23 cellular contexts compared by ENCODE assay signal in the genomic region with DNA sequence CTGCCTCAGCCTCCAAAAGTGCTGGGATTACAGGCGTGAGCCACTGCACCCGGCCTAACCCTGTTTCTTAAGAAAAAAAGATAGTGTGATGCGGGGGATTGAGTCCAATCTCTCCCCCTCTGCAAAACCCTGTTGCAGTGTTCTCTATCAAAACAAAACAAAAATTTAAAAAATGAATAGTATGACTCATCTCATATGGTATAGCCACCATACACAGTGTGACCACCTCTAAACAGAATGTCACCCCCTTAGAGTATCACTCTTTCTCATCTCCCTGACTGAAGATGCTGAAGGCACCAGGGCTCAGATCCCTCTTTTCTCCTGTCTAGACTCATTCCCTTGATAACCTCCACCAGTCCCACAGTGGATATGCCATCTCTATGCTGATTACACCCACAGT. TPM values are rescaled to one million over a fixed set of nuclear protein-coding genes. Genes with fewer than 3 reads are reported as not detected.
DNase-seq lines count a peak whose midpoint lies in the region; ATAC-seq and TF ChIP-seq lines count a peak whose summit lies in the region.
"Had no signal": no experiment of that assay in that cellular context is flagged by ENCODE, and none has a peak within 500 bp of the region (broad histone marks: within the 10 kb centered on the region; RNA-seq: fewer than 3 reads in every experiment).

No MANE protein-coding gene starts in this region.

- H3K36me3 Mint-ChIP-seq in activated CD4-positive, alpha-beta T cell treated with anti-CD3 and anti-CD28 coated beads for 36 hours (ENCODE audit: low read depth), result no peaks in the 10 kb centered on the region
- H3K36me3 Mint-ChIP-seq in activated naive CD8-positive, alpha-beta T cell treated with anti-CD3 and anti-CD28 coated beads, Interleukin-2, amount 50 U/mL, for 24 hours (ENCODE audit: low read depth), result no peaks in the 10 kb centered on the region
- H3K36me3 Mint-ChIP-seq in activated naive CD8-positive, alpha-beta T cell treated with anti-CD3 and anti-CD28 coated beads for 36 hours, result no peaks in the 10 kb centered on the region
- H3K36me3 Mint-ChIP-seq in neural crest cell (ENCODE audit: low read depth), result no peaks in the 10 kb centered on the region

- no peaks in the 10 kb centered on the region for H3K4me1 ChIP-seq in foreskin keratinocyte

- intact Hi-C loops in activated CD4-positive, alpha-beta T cell treated with anti-CD3 and anti-CD28 coated beads for 36 hours (cut with DNase I, micrococcal nuclease), result no loop called here

- ATAC-seq in activated CD4-positive, alpha-beta T cell treated with anti-CD3 and anti-CD28 coated beads for 36 hours, result peak; percentile 58
- ATAC-seq in activated naive CD8-positive, alpha-beta T cell treated with anti-CD3 and anti-CD28 coated beads, Interleukin-2, amount 50 U/mL, for 24 hours, result peak; percentile 54
- ATAC-seq in HG03460 (IDR thresholded peaks at IDR 0.05; ENCODE audit: unreplicated experiment) (no peak), foreskin keratinocyte (no peak)

- CTCF ChIA-PET in activated CD4-positive, alpha-beta T cell treated with anti-CD3 and anti-CD28 coated beads for 36 hours (lab: Charles Lee), result no interaction called here

- H3K27me3 ChIP-seq in foreskin keratinocyte, result no peaks in the 10 kb centered on the region

- no peak overlapping the region for H3K27ac ChIP-seq in foreskin keratinocyte
- H3K27ac ChIP-seq: RWPE1 had no signal

- POLR2A ChIA-PET in activated CD4-positive, alpha-beta T cell treated with anti-CD3 and anti-CD28 coated beads for 36 hours (lab: Charles Lee), result no interaction called here

- H3K9me3 Mint-ChIP-seq in activated CD4-positive, alpha-beta T cell treated with anti-CD3 and anti-CD28 coated beads for 36 hours (ENCODE audit: low read depth), result no peaks in the 10 kb centered on the region
- no peaks in the 10 kb centered on the region for H3K9me3 Mint-ChIP-seq in activated naive CD8-positive, alpha-beta T cell treated with anti-CD3 and anti-CD28 coated beads, Interleukin-2, amount 50 U/mL, for 24 hours
- no peaks in the 10 kb centered on the region for H3K9me3 Mint-ChIP-seq in activated naive CD8-positive, alpha-beta T cell treated with anti-CD3 and anti-CD28 coated beads for 36 hours
- no peaks in the 10 kb centered on the region for H3K9me3 Mint-ChIP-seq in neural crest cell

- H3K4me1 Mint-ChIP-seq in activated CD4-positive, alpha-beta T cell treated with anti-CD3 and anti-CD28 coated beads for 36 hours, result no peaks in the 10 kb centered on the region
- no peaks in the 10 kb centered on the region for H3K4me1 Mint-ChIP-seq in activated naive CD8-positive, alpha-beta T cell treated with anti-CD3 and anti-CD28 coated beads, Interleukin-2, amount 50 U/mL, for 24 hours
- H3K4me1 Mint-ChIP-seq in activated naive CD8-positive, alpha-beta T cell treated with anti-CD3 and anti-CD28 coated beads for 36 hours, result peaks cover 4% of the 10 kb centered on the region
- H3K4me1 Mint-ChIP-seq in neural crest cell, result peaks cover 1% of the 10 kb centered on the region
- H3K4me1 Mint-ChIP-seq: B cell had no signal

- TF ChIP-seq CTCF in neural crest cell (conservative IDR thresholded peaks at IDR 0.05) (no peak), foreskin keratinocyte (conservative IDR thresholded peaks at IDR 0.05) (no peak)

- DNase-seq in activated CD4-positive, alpha-beta T cell treated with anti-CD3 and anti-CD28 coated beads for 36 hours, result no peak
- DNase-seq in activated CD4-positive, alpha-beta T cell treated with anti-CD3 and anti-CD28 coated beads for 48 hours, result no peak
- no peak for DNase-seq in activated naive CD8-positive, alpha-beta T cell treated with anti-CD3 and anti-CD28 coated beads, Interleukin-2, amount 50 U/mL, for 24 hours
- DNase-seq in activated naive CD8-positive, alpha-beta T cell treated with anti-CD3 and anti-CD28 coated beads for 36 hours, result no peak
- DNase-seq in neural crest cell (ENCODE audit: low read depth, low spot score) (no peak), foreskin keratinocyte (no peak)
- DNase-seq: GF-D8; GOT3; HCEC 1CT; Karpas-422; MV-4-11; NCI-H1105 treated with DMSO at 0.1 percent for 48 hours; NCI-H2081; NCI-H2171; NCI-H345; NCI-H524; NCI-H774; NK-92 treated with Interleukin-12 subunit alpha and Interleukin-12 subunit beta, amount 100 ng/mL, for 24 hours; SIG-M5 had no signal

- peaks cover under 1% of the 10 kb centered on the region for H3K27me3 Mint-ChIP-seq in activated CD4-positive, alpha-beta T cell treated with anti-CD3 and anti-CD28 coated beads for 36 hours
- H3K27me3 Mint-ChIP-seq in activated naive CD8-positive, alpha-beta T cell treated with anti-CD3 and anti-CD28 coated beads, Interleukin-2, amount 50 U/mL, for 24 hours, result no peaks in the 10 kb centered on the region
- no peaks in the 10 kb centered on the region for H3K27me3 Mint-ChIP-seq in activated naive CD8-positive, alpha-beta T cell treated with anti-CD3 and anti-CD28 coated beads for 36 hours
- H3K27me3 Mint-ChIP-seq in neural crest cell (ENCODE audit: low read depth), result no peaks in the 10 kb centered on the region

- no peak overlapping the region for H3K4me3 Mint-ChIP-seq in activated CD4-positive, alpha-beta T cell treated with anti-CD3 and anti-CD28 coated beads for 36 hours
- H3K4me3 Mint-ChIP-seq in activated naive CD8-positive, alpha-beta T cell treated with anti-CD3 and anti-CD28 coated beads, Interleukin-2, amount 50 U/mL, for 24 hours, result no peak overlapping the region
- H3K4me3 Mint-ChIP-seq in activated naive CD8-positive, alpha-beta T cell treated with anti-CD3 and anti-CD28 coated beads for 36 hours, result no peak overlapping the region
- peak overlapping the region; percentile 19 for H3K4me3 Mint-ChIP-seq in neural crest cell
- H3K4me3 Mint-ChIP-seq: B cell had no signal

- no peak overlapping the region for H3K27ac Mint-ChIP-seq in activated CD4-positive, alpha-beta T cell treated with anti-CD3 and anti-CD28 coated beads for 36 hours
- H3K27ac Mint-ChIP-seq in activated naive CD8-positive, alpha-beta T cell treated with anti-CD3 and anti-CD28 coated beads, Interleukin-2, amount 50 U/mL, for 24 hours, result no peak overlapping the region
- H3K27ac Mint-ChIP-seq in activated naive CD8-positive, alpha-beta T cell treated with anti-CD3 and anti-CD28 coated beads for 36 hours, result no peak overlapping the region
- no peak overlapping the region for H3K27ac Mint-ChIP-seq in neural crest cell (ENCODE audit: unreplicated experiment)
- H3K27ac Mint-ChIP-seq: B cell, CD14-positive monocyte had no signal

RNA-seq across cellular contexts. Expression of gene ERF, which starts 6.8 kb away (rescaled TPM):
- total RNA-seq in activated CD4-positive, alpha-beta T cell treated with anti-CD3 and anti-CD28 coated beads for 36 hours, result 10 to 100 TPM; 65.5 to 66.4 TPM
- total RNA-seq in activated naive CD8-positive, alpha-beta T cell treated with anti-CD3 and anti-CD28 coated beads for 36 hours, result 10 to 100 TPM; 62.9 to 66.0 TPM
- total RNA-seq in neural crest cell, result 102 and 105 TPM in 2 replicates
- total RNA-seq in foreskin keratinocyte, result 83.9 and 91.9 TPM in 2 replicates
- 87.6 and 96.7 TPM in 2 replicates for polyA plus RNA-seq in foreskin keratinocyte

RNA-seq across cellular contexts. Expression of gene CIC, which starts 7.3 kb away (rescaled TPM):
- total RNA-seq in activated CD4-positive, alpha-beta T cell treated with anti-CD3 and anti-CD28 coated beads for 36 hours, result 10 to 100 TPM; 62.8 to 66.3 TPM
- total RNA-seq in activated naive CD8-positive, alpha-beta T cell treated with anti-CD3 and anti-CD28 coated beads for 36 hours, result 10 to 100 TPM; 43.8 to 50.4 TPM
- 91.6 and 93.4 TPM in 2 replicates for total RNA-seq in neural crest cell
- 37.4 and 40.7 TPM in 2 replicates for total RNA-seq in foreskin keratinocyte
- polyA plus RNA-seq in foreskin keratinocyte, result 32.2 and 36.1 TPM in 2 replicates

RNA-seq across cellular contexts. Expression of gene GSK3A, which starts 19.4 kb away (rescaled TPM):
- 10 to 100 TPM; 32.6 to 43.5 TPM for total RNA-seq in activated CD4-positive, alpha-beta T cell treated with anti-CD3 and anti-CD28 coated beads for 36 hours
- 10 to 100 TPM; 38.2 to 39.0 TPM for total RNA-seq in activated naive CD8-positive, alpha-beta T cell treated with anti-CD3 and anti-CD28 coated beads for 36 hours
- total RNA-seq in neural crest cell, result 66.1 and 68.0 TPM in 2 replicates
- total RNA-seq in foreskin keratinocyte, result 37.2 and 42.6 TPM in 2 replicates
- polyA plus RNA-seq in foreskin keratinocyte, result 66.2 and 69.5 TPM in 2 replicates

RNA-seq across cellular contexts. Expression of gene PRR19, which starts 40.2 kb away (rescaled TPM):
- total RNA-seq in activated CD4-positive, alpha-beta T cell treated with anti-CD3 and anti-CD28 coated beads for 36 hours, result 1 to 10 TPM in 1 of 2 experiments, under 1 TPM in 1; 0.63 to 1.0 TPM
- under 1 TPM; 0.52 to 0.92 TPM for total RNA-seq in activated naive CD8-positive, alpha-beta T cell treated with anti-CD3 and anti-CD28 coated beads for 36 hours
- total RNA-seq in neural crest cell (2.2 and 2.8 TPM in 2 replicates), foreskin keratinocyte (1.4 and 1.5 TPM in 2 replicates)
- polyA plus RNA-seq in foreskin keratinocyte, result 2.3 TPM in 2 replicates

RNA-seq across cellular contexts. Expression of gene PAFAH1B3, which starts 40.7 kb away (rescaled TPM):
- total RNA-seq in activated CD4-positive, alpha-beta T cell treated with anti-CD3 and anti-CD28 coated beads for 36 hours, result 10 to 100 TPM; 43.4 to 53.9 TPM
- 10 to 100 TPM; 38.1 to 38.4 TPM for total RNA-seq in activated naive CD8-positive, alpha-beta T cell treated with anti-CD3 and anti-CD28 coated beads for 36 hours
- total RNA-seq in neural crest cell, result 166 and 173 TPM in 2 replicates
- total RNA-seq in foreskin keratinocyte, result 71.9 and 82.9 TPM in 2 replicates
- 106 and 121 TPM in 2 replicates for polyA plus RNA-seq in foreskin keratinocyte

Comparison
In these comparisons a context has a peak if more than half of its experiments do, and no peak if none do; other contexts are left out.
1. ATAC-seq: peak in activated CD4-positive, alpha-beta T cell treated with anti-CD3 and anti-CD28 coated beads for 36 hours (single experiment) and activated naive CD8-positive, alpha-beta T cell treated with anti-CD3 and anti-CD28 coated beads, Interleukin-2, amount 50 U/mL, for 24 hours (single experiment); none in HG03460 (single experiment) and foreskin keratinocyte (single experiment).